1 cellular context compared by ENCODE assay signal in the genomic region with DNA sequence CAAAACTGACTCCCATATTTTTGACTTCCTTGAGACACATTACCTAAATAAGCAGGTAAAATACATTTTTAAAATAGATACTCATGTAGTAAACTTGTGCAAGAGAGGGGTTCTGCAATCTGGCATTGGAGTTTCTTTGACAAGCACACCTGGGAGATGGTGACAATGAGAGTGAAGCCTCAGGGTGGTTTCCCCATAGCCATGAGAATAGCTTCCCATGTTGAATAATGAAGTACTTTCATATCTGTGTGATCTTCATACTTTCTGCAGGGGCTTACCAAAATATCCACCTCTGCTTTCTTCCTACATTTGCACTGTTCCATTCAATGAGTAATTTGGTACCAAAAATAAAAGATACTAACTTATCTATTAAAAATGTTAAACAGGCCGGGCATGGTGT.
TF ChIP-seq lines count a peak whose summit lies in the region.

No MANE protein-coding gene starts in this region.

TF ChIP-seq in GM12878, 131 proteins besides CTCF, POLR2A, EP300 and RAD21 (continued from another document):
- TF ChIP-seq, protein P1, sequence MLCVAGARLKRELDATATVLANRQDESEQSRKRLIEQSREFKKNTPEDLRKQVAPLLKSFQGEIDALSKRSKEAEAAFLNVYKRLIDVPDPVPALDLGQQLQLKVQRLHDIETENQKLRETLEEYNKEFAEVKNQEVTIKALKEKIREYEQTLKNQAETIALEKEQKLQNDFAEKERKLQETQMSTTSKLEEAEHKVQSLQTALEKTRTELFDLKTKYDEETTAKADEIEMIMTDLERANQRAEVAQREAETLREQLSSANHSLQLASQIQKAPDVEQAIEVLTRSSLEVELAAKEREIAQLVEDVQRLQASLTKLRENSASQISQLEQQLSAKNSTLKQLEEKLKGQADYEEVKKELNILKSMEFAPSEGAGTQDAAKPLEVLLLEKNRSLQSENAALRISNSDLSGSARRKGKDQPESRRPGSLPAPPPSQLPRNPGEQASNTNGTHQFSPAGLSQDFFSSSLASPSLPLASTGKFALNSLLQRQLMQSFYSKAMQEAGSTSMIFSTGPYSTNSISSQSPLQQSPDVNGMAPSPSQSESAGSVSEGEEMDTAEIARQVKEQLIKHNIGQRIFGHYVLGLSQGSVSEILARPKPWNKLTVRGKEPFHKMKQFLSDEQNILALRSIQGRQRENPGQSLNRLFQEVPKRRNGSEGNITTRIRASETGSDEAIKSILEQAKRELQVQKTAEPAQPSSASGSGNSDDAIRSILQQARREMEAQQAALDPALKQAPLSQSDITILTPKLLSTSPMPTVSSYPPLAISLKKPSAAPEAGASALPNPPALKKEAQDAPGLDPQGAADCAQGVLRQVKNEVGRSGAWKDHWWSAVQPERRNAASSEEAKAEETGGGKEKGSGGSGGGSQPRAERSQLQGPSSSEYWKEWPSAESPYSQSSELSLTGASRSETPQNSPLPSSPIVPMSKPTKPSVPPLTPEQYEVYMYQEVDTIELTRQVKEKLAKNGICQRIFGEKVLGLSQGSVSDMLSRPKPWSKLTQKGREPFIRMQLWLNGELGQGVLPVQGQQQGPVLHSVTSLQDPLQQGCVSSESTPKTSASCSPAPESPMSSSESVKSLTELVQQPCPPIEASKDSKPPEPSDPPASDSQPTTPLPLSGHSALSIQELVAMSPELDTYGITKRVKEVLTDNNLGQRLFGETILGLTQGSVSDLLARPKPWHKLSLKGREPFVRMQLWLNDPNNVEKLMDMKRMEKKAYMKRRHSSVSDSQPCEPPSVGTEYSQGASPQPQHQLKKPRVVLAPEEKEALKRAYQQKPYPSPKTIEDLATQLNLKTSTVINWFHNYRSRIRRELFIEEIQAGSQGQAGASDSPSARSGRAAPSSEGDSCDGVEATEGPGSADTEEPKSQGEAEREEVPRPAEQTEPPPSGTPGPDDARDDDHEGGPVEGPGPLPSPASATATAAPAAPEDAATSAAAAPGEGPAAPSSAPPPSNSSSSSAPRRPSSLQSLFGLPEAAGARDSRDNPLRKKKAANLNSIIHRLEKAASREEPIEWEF (IDR thresholded peaks at IDR 0.05; ENCODE audit: insufficient replicate concordance, low read depth, low read length): no peak
- TF ChIP-seq, protein P2, sequence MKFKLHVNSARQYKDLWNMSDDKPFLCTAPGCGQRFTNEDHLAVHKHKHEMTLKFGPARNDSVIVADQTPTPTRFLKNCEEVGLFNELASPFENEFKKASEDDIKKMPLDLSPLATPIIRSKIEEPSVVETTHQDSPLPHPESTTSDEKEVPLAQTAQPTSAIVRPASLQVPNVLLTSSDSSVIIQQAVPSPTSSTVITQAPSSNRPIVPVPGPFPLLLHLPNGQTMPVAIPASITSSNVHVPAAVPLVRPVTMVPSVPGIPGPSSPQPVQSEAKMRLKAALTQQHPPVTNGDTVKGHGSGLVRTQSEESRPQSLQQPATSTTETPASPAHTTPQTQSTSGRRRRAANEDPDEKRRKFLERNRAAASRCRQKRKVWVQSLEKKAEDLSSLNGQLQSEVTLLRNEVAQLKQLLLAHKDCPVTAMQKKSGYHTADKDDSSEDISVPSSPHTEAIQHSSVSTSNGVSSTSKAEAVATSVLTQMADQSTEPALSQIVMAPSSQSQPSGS (IDR thresholded peaks at IDR 0.05; ENCODE audit: low read length): no peak
- no peak for TF ChIP-seq RELA (IDR thresholded peaks at IDR 0.05; ENCODE audit: borderline replicate concordance, partially characterized antibody)
- no peak for TF ChIP-seq RCOR1 (conservative IDR thresholded peaks at IDR 0.05; ENCODE audit: low read depth, low read length)
- TF ChIP-seq, protein P3, sequence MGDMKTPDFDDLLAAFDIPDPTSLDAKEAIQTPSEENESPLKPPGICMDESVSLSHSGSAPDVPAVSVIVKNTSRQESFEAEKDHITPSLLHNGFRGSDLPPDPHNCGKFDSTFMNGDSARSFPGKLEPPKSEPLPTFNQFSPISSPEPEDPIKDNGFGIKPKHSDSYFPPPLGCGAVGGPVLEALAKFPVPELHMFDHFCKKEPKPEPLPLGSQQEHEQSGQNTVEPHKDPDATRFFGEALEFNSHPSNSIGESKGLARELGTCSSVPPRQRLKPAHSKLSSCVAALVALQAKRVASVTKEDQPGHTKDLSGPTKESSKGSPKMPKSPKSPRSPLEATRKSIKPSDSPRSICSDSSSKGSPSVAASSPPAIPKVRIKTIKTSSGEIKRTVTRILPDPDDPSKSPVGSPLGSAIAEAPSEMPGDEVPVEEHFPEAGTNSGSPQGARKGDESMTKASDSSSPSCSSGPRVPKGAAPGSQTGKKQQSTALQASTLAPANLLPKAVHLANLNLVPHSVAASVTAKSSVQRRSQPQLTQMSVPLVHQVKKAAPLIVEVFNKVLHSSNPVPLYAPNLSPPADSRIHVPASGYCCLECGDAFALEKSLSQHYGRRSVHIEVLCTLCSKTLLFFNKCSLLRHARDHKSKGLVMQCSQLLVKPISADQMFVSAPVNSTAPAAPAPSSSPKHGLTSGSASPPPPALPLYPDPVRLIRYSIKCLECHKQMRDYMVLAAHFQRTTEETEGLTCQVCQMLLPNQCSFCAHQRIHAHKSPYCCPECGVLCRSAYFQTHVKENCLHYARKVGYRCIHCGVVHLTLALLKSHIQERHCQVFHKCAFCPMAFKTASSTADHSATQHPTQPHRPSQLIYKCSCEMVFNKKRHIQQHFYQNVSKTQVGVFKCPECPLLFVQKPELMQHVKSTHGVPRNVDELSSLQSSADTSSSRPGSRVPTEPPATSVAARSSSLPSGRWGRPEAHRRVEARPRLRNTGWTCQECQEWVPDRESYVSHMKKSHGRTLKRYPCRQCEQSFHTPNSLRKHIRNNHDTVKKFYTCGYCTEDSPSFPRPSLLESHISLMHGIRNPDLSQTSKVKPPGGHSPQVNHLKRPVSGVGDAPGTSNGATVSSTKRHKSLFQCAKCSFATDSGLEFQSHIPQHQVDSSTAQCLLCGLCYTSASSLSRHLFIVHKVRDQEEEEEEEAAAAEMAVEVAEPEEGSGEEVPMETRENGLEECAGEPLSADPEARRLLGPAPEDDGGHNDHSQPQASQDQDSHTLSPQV (IDR thresholded peaks at IDR 0.05): no peak
- TF ChIP-seq, protein P4, sequence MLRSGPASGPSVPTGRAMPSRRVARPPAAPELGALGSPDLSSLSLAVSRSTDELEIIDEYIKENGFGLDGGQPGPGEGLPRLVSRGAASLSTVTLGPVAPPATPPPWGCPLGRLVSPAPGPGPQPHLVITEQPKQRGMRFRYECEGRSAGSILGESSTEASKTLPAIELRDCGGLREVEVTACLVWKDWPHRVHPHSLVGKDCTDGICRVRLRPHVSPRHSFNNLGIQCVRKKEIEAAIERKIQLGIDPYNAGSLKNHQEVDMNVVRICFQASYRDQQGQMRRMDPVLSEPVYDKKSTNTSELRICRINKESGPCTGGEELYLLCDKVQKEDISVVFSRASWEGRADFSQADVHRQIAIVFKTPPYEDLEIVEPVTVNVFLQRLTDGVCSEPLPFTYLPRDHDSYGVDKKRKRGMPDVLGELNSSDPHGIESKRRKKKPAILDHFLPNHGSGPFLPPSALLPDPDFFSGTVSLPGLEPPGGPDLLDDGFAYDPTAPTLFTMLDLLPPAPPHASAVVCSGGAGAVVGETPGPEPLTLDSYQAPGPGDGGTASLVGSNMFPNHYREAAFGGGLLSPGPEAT (IDR thresholded peaks at IDR 0.05; ENCODE audit: low read depth): no peak
- TF ChIP-seq YBX1 (IDR thresholded peaks at IDR 0.05): no peak
- TF ChIP-seq JUNB (IDR thresholded peaks at IDR 0.05): peak; percentile 19; the same call in 1 of the 2 replicates
- TF ChIP-seq, protein P5, sequence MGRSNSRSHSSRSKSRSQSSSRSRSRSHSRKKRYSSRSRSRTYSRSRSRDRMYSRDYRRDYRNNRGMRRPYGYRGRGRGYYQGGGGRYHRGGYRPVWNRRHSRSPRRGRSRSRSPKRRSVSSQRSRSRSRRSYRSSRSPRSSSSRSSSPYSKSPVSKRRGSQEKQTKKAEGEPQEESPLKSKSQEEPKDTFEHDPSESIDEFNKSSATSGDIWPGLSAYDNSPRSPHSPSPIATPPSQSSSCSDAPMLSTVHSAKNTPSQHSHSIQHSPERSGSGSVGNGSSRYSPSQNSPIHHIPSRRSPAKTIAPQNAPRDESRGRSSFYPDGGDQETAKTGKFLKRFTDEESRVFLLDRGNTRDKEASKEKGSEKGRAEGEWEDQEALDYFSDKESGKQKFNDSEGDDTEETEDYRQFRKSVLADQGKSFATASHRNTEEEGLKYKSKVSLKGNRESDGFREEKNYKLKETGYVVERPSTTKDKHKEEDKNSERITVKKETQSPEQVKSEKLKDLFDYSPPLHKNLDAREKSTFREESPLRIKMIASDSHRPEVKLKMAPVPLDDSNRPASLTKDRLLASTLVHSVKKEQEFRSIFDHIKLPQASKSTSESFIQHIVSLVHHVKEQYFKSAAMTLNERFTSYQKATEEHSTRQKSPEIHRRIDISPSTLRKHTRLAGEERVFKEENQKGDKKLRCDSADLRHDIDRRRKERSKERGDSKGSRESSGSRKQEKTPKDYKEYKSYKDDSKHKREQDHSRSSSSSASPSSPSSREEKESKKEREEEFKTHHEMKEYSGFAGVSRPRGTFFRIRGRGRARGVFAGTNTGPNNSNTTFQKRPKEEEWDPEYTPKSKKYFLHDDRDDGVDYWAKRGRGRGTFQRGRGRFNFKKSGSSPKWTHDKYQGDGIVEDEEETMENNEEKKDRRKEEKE (IDR thresholded peaks at IDR 0.05): no peak
- no peak for TF ChIP-seq MTA3 (IDR thresholded peaks at IDR 0.05; ENCODE audit: borderline replicate concordance, low read length)
- TF ChIP-seq, protein P6, sequence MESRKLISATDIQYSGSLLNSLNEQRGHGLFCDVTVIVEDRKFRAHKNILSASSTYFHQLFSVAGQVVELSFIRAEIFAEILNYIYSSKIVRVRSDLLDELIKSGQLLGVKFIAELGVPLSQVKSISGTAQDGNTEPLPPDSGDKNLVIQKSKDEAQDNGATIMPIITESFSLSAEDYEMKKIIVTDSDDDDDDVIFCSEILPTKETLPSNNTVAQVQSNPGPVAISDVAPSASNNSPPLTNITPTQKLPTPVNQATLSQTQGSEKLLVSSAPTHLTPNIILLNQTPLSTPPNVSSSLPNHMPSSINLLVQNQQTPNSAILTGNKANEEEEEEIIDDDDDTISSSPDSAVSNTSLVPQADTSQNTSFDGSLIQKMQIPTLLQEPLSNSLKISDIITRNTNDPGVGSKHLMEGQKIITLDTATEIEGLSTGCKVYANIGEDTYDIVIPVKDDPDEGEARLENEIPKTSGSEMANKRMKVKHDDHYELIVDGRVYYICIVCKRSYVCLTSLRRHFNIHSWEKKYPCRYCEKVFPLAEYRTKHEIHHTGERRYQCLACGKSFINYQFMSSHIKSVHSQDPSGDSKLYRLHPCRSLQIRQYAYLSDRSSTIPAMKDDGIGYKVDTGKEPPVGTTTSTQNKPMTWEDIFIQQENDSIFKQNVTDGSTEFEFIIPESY (IDR thresholded peaks at IDR 0.05): no peak
- TF ChIP-seq, protein P7, sequence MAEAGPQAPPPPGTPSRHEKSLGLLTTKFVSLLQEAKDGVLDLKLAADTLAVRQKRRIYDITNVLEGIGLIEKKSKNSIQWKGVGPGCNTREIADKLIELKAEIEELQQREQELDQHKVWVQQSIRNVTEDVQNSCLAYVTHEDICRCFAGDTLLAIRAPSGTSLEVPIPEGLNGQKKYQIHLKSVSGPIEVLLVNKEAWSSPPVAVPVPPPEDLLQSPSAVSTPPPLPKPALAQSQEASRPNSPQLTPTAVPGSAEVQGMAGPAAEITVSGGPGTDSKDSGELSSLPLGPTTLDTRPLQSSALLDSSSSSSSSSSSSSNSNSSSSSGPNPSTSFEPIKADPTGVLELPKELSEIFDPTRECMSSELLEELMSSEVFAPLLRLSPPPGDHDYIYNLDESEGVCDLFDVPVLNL (IDR thresholded peaks at IDR 0.05; ENCODE audit: low read depth, low read length): no peak
- TF ChIP-seq NFIC (IDR thresholded peaks at IDR 0.05; ENCODE audit: low read depth, low read length): peak; percentile 47; the same call in 1 of the 2 replicates
- no peak for TF ChIP-seq SP1 (IDR thresholded peaks at IDR 0.05; ENCODE audit: low read depth, low read length)
- TF ChIP-seq TCF12 (IDR thresholded peaks at IDR 0.05; ENCODE audit: low read depth, low read length): no peak
- TF ChIP-seq IKZF1 (conservative IDR thresholded peaks at IDR 0.05): no peak; the same call in 1 of the 2 replicates
- no peak for TF ChIP-seq ZBED1 (IDR thresholded peaks at IDR 0.05; ENCODE audit: borderline replicate concordance)
- no peak for TF ChIP-seq KAT2A (conservative IDR thresholded peaks at IDR 0.05; ENCODE audit: control insufficient read depth, low read depth, low read length)
